ENCODE assay signal across 2 cellular contexts in the genomic region with DNA sequence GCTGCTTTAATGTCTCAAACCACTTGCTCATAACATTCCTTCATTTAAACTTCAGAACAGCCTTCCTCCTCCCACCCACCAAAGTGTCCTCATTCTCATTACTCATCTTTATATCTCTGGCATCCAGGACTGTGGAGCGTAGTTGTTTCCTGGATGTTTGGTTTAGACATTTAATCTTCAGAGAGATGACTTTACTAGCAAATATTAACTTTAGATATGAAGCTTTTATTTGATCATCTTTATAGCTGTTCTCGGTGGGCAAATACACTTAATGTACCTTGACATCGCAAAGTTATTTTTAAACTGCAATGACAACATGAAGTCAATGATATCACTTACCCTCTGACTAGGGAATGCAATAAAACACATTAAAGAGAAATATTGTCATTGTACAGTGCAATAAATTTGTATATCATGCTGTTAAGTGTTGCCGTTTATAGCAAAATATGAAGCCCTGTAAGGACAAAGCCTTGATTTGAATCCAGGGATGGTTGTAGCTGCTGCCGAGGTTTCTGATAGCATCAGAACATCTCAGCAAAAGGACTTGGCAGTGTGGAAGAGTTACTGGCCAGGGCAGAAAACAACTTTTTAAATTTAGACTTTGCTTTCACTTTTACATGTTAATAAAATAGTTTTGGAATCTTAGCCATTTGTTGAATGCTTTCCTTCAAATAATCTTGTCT.
TF ChIP-seq lines count a peak whose summit lies in the region.

No MANE protein-coding gene starts in this region.

TF ChIP-seq in A549, 52 proteins besides CTCF, POLR2A, EP300 and RAD21 (continued from another document):
- TF ChIP-seq HMGXB4 (CRISPR knock-in tag; IDR thresholded peaks at IDR 0.05; ENCODE audit: borderline replicate concordance) (no peak), PHF8 (IDR thresholded peaks at IDR 0.05; ENCODE audit: borderline replicate concordance, low read depth) (no peak), GATA3 (IDR thresholded peaks at IDR 0.05; ENCODE audit: borderline replicate concordance) (peak; percentile 97), JUNB (IDR thresholded peaks at IDR 0.05) (peak; percentile 93), FOXS1 (CRISPR knock-in tag; IDR thresholded peaks at IDR 0.05) (no peak), ZSCAN20 (CRISPR knock-in tag; IDR thresholded peaks at IDR 0.05) (no peak), CEBPB (IDR thresholded peaks at IDR 0.05) (peak; percentile 46 to 62; a peak in 3 of 4 replicates), HOXB5 (CRISPR knock-in tag; IDR thresholded peaks at IDR 0.05) (no peak), SREBF2 (IDR thresholded peaks at IDR 0.05) (no peak), ELK1 (IDR thresholded peaks at IDR 0.05; ENCODE audit: low read depth, low read length) (no peak), HEYL (CRISPR knock-in tag; IDR thresholded peaks at IDR 0.05) (no peak), MAZ (IDR thresholded peaks at IDR 0.05; ENCODE audit: borderline replicate concordance, low read depth, low read length) (no peak), MYC (IDR thresholded peaks at IDR 0.05; ENCODE audit: borderline replicate concordance, low read length) (no peak), CBX2 (IDR thresholded peaks at IDR 0.05; ENCODE audit: borderline replicate concordance, low read depth) (no peak), TFCP2L1 (CRISPR knock-in tag; IDR thresholded peaks at IDR 0.05) (no peak), RNF2 (IDR thresholded peaks at IDR 0.05; ENCODE audit: borderline replicate concordance, low read depth) (no peak), MAFK (IDR thresholded peaks at IDR 0.05; ENCODE audit: partially characterized antibody) (peak; percentile 2), HDAC2 (IDR thresholded peaks at IDR 0.05) (no peak), ZFP36 (IDR thresholded peaks at IDR 0.05; ENCODE audit: borderline replicate concordance, partially characterized antibody) (peak; percentile 76), FOSB (CRISPR knock-in tag; IDR thresholded peaks at IDR 0.05) (no peak), SMC3 (IDR thresholded peaks at IDR 0.05) (0 out of 3 replicates have a peak, but pooled peaks have one; percentile 16), RARB (CRISPR knock-in tag; IDR thresholded peaks at IDR 0.05) (no peak), HOXB13 (CRISPR knock-in tag; IDR thresholded peaks at IDR 0.05; ENCODE audit: low read depth) (peak; percentile 65; the same call in 1 of the 2 replicates), MAX (IDR thresholded peaks at IDR 0.05) (0 out of 2 replicates have a peak, but pooled peaks have one; percentile 34)
- TF ChIP-seq, protein P1, sequence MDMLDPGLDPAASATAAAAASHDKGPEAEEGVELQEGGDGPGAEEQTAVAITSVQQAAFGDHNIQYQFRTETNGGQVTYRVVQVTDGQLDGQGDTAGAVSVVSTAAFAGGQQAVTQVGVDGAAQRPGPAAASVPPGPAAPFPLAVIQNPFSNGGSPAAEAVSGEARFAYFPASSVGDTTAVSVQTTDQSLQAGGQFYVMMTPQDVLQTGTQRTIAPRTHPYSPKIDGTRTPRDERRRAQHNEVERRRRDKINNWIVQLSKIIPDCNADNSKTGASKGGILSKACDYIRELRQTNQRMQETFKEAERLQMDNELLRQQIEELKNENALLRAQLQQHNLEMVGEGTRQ (IDR thresholded peaks at IDR 0.05) = no peak
- TF ChIP-seq, protein P2, sequence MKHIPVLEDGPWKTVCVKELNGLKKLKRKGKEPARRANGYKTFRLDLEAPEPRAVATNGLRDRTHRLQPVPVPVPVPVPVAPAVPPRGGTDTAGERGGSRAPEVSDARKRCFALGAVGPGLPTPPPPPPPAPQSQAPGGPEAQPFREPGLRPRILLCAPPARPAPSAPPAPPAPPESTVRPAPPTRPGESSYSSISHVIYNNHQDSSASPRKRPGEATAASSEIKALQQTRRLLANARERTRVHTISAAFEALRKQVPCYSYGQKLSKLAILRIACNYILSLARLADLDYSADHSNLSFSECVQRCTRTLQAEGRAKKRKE (CRISPR knock-in tag; IDR thresholded peaks at IDR 0.05; ENCODE audit: low read depth) = no peak
TF ChIP-seq in A549: peak in this region for 11.

TF ChIP-seq in HEK293T, 16 proteins besides CTCF, POLR2A, EP300 and RAD21 (continued from another document):
- TF ChIP-seq FOXK2 (IDR thresholded peaks at IDR 0.05) = peak; percentile 85
TF ChIP-seq in HEK293T: peak in this region for 8.
